ENCODE assay signal across 7 cellular contexts in genomic region chr1:150008699-150009098, GRCh38. TPM values are rescaled to one million over a fixed set of nuclear protein-coding genes. Genes with fewer than 3 reads are reported as not detected.
DNase-seq lines count a peak whose midpoint lies in the region; TF ChIP-seq lines count a peak whose summit lies in the region.

No MANE protein-coding gene starts in this region.

- H3F3A ChIP-seq in smooth muscle cell (ENCODE audit: low read depth), result peaks cover 5% of the 10 kb centered on the region

- H3K4me3 ChIP-seq in LNCaP clone FGC (ENCODE audit: low read depth, low read length) (peak overlapping the region; percentile 96), SJSA1 (peak overlapping the region; percentile 78), fibroblast of villous mesenchyme (ENCODE audit: low read depth, low read length) (peak overlapping the region; percentile 94), smooth muscle cell (peak overlapping the region; percentile 98)

- peaks cover 56% of the 10 kb centered on the region for H3K79me2 ChIP-seq in smooth muscle cell (ENCODE audit: low read depth)

- H4K20me1 ChIP-seq in smooth muscle cell (ENCODE audit: low read depth), result peaks cover 55% of the 10 kb centered on the region

- peaks cover 34% of the 10 kb centered on the region for H3K4me1 ChIP-seq in SJSA1 (replicated peaks)
- H3K4me1 ChIP-seq in smooth muscle cell (ENCODE audit: low read depth), result peaks cover 26% of the 10 kb centered on the region

- peak overlapping the region; percentile 100 for H3K9ac ChIP-seq in smooth muscle cell (ENCODE audit: low read depth)

- TF ChIP-seq CTCF in LNCaP clone FGC (IDR thresholded peaks at IDR 0.05; ENCODE audit: control insufficient read depth, extremely low read depth, insufficient read depth) (no peak), fibroblast of villous mesenchyme (IDR thresholded peaks at IDR 0.05; ENCODE audit: insufficient read depth, low read depth, low read length) (no peak), smooth muscle cell (IDR thresholded peaks at IDR 0.05; ENCODE audit: borderline replicate concordance, insufficient read depth, poor library complexity, severe bottlenecking) (no peak)

- WGBS in smooth muscle cell (ENCODE audit: low lambda C conversion rate), result 40% methylated on average over 6 of the region's 6 CpGs

- peak overlapping the region; percentile 99 for H3K4me2 ChIP-seq in smooth muscle cell

- H3K27me3 ChIP-seq in SJSA1 (replicated peaks), result no peaks in the 10 kb centered on the region
- H3K27me3 ChIP-seq in smooth muscle cell (ENCODE audit: low read depth), result no peaks in the 10 kb centered on the region

- DNase-seq in LNCaP clone FGC (ENCODE audit: low read depth), result peak; percentile 55
- no peak for DNase-seq in SJSA1 (ENCODE audit: low read depth in 1 of 2, low spot score in 2 of 2)
- no peak for DNase-seq in fibroblast of villous mesenchyme (ENCODE audit: low read depth)
- DNase-seq in smooth muscle cell (lab: John Stamatoyannopoulos, UW; ENCODE audit: unreplicated experiment), result no peak
- DNase-seq in NK-92 treated with Interleukin-12 subunit alpha and Interleukin-12 subunit beta, amount 100 ng/mL, for 24 hours (lab: John Stamatoyannopoulos, UW), result no peak
- no peak for DNase-seq in SKM-1 (lab: John Stamatoyannopoulos, UW; ENCODE audit: unreplicated experiment)
- DNase-seq in COLO829 (ENCODE audit: low spot score), result no peak

- no peak overlapping the region for H2AFZ ChIP-seq in smooth muscle cell (ENCODE audit: low read depth)

- no peak overlapping the region; the same call in 1 of the 2 replicates for H3K27ac ChIP-seq in SJSA1
- peak overlapping the region; percentile 100 for H3K27ac ChIP-seq in smooth muscle cell (ENCODE audit: low read depth)

- H3K36me3 ChIP-seq in SJSA1, result peaks cover 31% of the 10 kb centered on the region
- no peaks in the 10 kb centered on the region for H3K36me3 ChIP-seq in smooth muscle cell (ENCODE audit: low read depth)

- H3K9me3 ChIP-seq in SJSA1 (replicated peaks) (no peaks in the 10 kb centered on the region), smooth muscle cell (replicated peaks; ENCODE audit: low read depth) (no peaks in the 10 kb centered on the region)

RNA-seq across cellular contexts. Expression of gene OTUD7B, which starts 1.8 kb away (rescaled TPM):
- 14.2 and 27.2 TPM in 2 replicates for total RNA-seq in SJSA1 (2014; rRNA removed; shearing (Covaris generic))
- 15.1 and 15.8 TPM in 2 replicates for total RNA-seq in fibroblast of villous mesenchyme
- total RNA-seq in smooth muscle cell, result 10.8 and 16.1 TPM in 2 replicates
- polyA plus RNA-seq in smooth muscle cell, result 1.9 and 2.7 TPM in 2 replicates

RNA-seq across cellular contexts. Expression of gene VPS45, which starts 58.9 kb away (rescaled TPM):
- 52.6 and 54.8 TPM in 2 replicates for total RNA-seq in SJSA1 (2014; rRNA removed; shearing (Covaris generic))
- total RNA-seq in fibroblast of villous mesenchyme, result 39.3 and 57.9 TPM in 2 replicates
- total RNA-seq in smooth muscle cell, result 44.7 and 49.6 TPM in 2 replicates
- 28.6 and 30.2 TPM in 2 replicates for polyA plus RNA-seq in smooth muscle cell
